Comparison of ENCODE assay signal across 12 cellular contexts in genomic region chr10:104257235-104257634, GRCh38. TPM values are rescaled to one million over a fixed set of nuclear protein-coding genes. Genes with fewer than 3 reads are reported as not detected.
A peak's percentile ranks its signal among the peaks of the same experiment; 100 is the strongest.
DNase-seq lines count a peak whose midpoint lies in the region; ATAC-seq lines count a peak whose summit lies in the region.
"Had no signal": no experiment of that assay in that cellular context is flagged by ENCODE, and none has a peak within 500 bp of the region (broad histone marks: within the 10 kb centered on the region; RNA-seq: fewer than 3 reads in every experiment).

No MANE protein-coding gene starts in this region.

- H3K36me3 ChIP-seq in ACC112 (ENCODE audit: insufficient read depth, low read length) (peaks cover 33% of the 10 kb centered on the region), GM23248 (ENCODE audit: low read depth) (peaks cover 40% of the 10 kb centered on the region), adipocyte (ENCODE audit: control insufficient read depth, insufficient read depth, low read length, severe bottlenecking) (peaks cover 50% of the 10 kb centered on the region), muscle layer of duodenum (ENCODE audit: control insufficient read depth in 1 of 2, insufficient read depth in 2 of 2, low read length in 2 of 2) (peaks cover 29 to 46% of the 10 kb centered on the region in 2 donors)

- peaks cover 73% of the 10 kb centered on the region for H3F3A ChIP-seq in GM23248 (ENCODE audit: insufficient read depth)

- 72 to 75% methylated on average over 5 of the region's 5 CpGs for WGBS in GM23248 (ENCODE audit: low coverage in 1 of 2, low lambda C conversion rate in 2 of 2, missing lambda C conversion rate in 2 of 2), 2 experiments

- no peak for ATAC-seq in HG02884 (IDR thresholded peaks at IDR 0.05; ENCODE audit: unreplicated experiment)
- ATAC-seq in GM21447 (IDR thresholded peaks at IDR 0.05; ENCODE audit: unreplicated experiment): no peak
- no peak for ATAC-seq in GM21576 (IDR thresholded peaks at IDR 0.05; ENCODE audit: unreplicated experiment)
- ATAC-seq: lower lobe of right lung had no signal

- H3K4me2 ChIP-seq in GM23248 (ENCODE audit: unreplicated experiment): peak overlapping the region; percentile 95

- H2AFZ ChIP-seq in ACC112 (ENCODE audit: low read length, unreplicated experiment) (no peak overlapping the region), GM23248 (no peak overlapping the region)

- no peaks in the 10 kb centered on the region; the same call in 1 of the 2 replicates for H4K20me1 ChIP-seq in GM23248 (ENCODE audit: insufficient read depth)

- no peaks in the 10 kb centered on the region for H3K9me2 ChIP-seq in GM23248 (ENCODE audit: insufficient read depth)

- H3K79me2 ChIP-seq in ACC112 (ENCODE audit: control insufficient read depth, insufficient read depth, low read length, unreplicated experiment) (peaks cover 72% of the 10 kb centered on the region), GM23248 (ENCODE audit: insufficient read depth) (peaks cover 68% of the 10 kb centered on the region)

- in situ Hi-C loops in GM23248 (cut with MboI): no loop called here

- DNase-seq in GM23248 (no peak), adipocyte (ENCODE audit: low read depth) (no peak), NCI-H1092 treated with DMSO at 0.1 percent for 48 hours (lab: John Stamatoyannopoulos, UW) (no peak)
- DNase-seq: GOT3, lower lobe of right lung, T-helper 9 cell, upper lobe of left lung had no signal

- no peaks in the 10 kb centered on the region for H3K27me3 ChIP-seq in ACC112 (ENCODE audit: insufficient read depth, low read length)
- H3K27me3 ChIP-seq in GM23248 (replicated peaks; ENCODE audit: insufficient read depth): no peaks in the 10 kb centered on the region
- H3K27me3 ChIP-seq in adipocyte (replicated peaks; ENCODE audit: control insufficient read depth, insufficient read depth, low read length): no peaks in the 10 kb centered on the region
- no peaks in the 10 kb centered on the region for H3K27me3 ChIP-seq in muscle layer of duodenum (ENCODE audit: low read depth, low read length)
- H3K27me3 ChIP-seq: upper lobe of left lung had no signal

- no peaks in the 10 kb centered on the region for H3K9me3 ChIP-seq in GM23248 (ENCODE audit: low read depth)
- H3K9me3 ChIP-seq in adipocyte (ENCODE audit: control insufficient read depth, low read length): no peaks in the 10 kb centered on the region
- H3K9me3 ChIP-seq in muscle layer of duodenum (ENCODE audit: control insufficient read depth in 1 of 2, low read length in 2 of 2): no peaks in the 10 kb centered on the region
- H3K9me3 ChIP-seq: lower lobe of right lung, upper lobe of left lung had no signal

- peak overlapping the region; percentile 97 for H3K9ac ChIP-seq in GM23248
- peak overlapping the region; percentile 96 for H3K9ac ChIP-seq in adipocyte (ENCODE audit: low read length)

- H3K4me3 ChIP-seq in ACC112 (ENCODE audit: low read depth, low read length) (peak overlapping the region; percentile 81), GM23248 (peak overlapping the region; percentile 97), adipocyte (ENCODE audit: low read length) (peak overlapping the region; percentile 86), muscle layer of duodenum (ENCODE audit: low read depth in 1 of 2, low read length in 2 of 2) (peak overlapping the region; percentile 82 to 94)

- H3K4me1 ChIP-seq in ACC112 (ENCODE audit: control insufficient read depth, insufficient read depth, low read length, unreplicated experiment): peaks cover 65% of the 10 kb centered on the region
- peaks cover 62% of the 10 kb centered on the region for H3K4me1 ChIP-seq in GM23248 (ENCODE audit: insufficient read depth)
- H3K4me1 ChIP-seq in adipocyte (ENCODE audit: control insufficient read depth, insufficient read depth, low read length): peaks cover 56% of the 10 kb centered on the region
- H3K4me1 ChIP-seq in muscle layer of duodenum (ENCODE audit: control insufficient read depth in 1 of 2, insufficient read depth in 2 of 2, low read length in 2 of 2): peaks cover 18 to 23% of the 10 kb centered on the region in 2 donors

- H3K27ac ChIP-seq in ACC112 (ENCODE audit: low read depth, low read length) (peak overlapping the region; percentile 96), GM23248 (peak overlapping the region; percentile 96), muscle layer of duodenum (ENCODE audit: low read length) (no peak overlapping the region)

RNA-seq across cellular contexts. Expression of gene GSTO1, which starts 2.5 kb away (rescaled TPM):
- total RNA-seq in GM23248 (2014; rRNA removed; shearing (Covaris generic)): 143 and 236 TPM in 2 replicates
- 375 and 387 TPM in 2 replicates for polyA plus RNA-seq in GM23248 (2016; fragmentation: Nextera tagmentation; extraction: Ambion mirVana)

RNA-seq across cellular contexts. Expression of gene GSTO2, which starts 11.7 kb away (rescaled TPM):
- 1.1 and 8.7 TPM in 2 replicates for total RNA-seq in GM23248 (2014; rRNA removed; shearing (Covaris generic))
- polyA plus RNA-seq in GM23248 (2016; fragmentation: Nextera tagmentation; extraction: Ambion mirVana): 2.2 TPM in 2 replicates

RNA-seq across cellular contexts. Expression of gene CFAP43, which starts 25.1 kb away (rescaled TPM):
- total RNA-seq in GM23248 (2014; rRNA removed; shearing (Covaris generic)): not detected in 2 replicates
- 0.14 and 0.29 TPM in 2 replicates for polyA plus RNA-seq in GM23248 (2016; fragmentation: Nextera tagmentation; extraction: Ambion mirVana)
